In genomic region chr16:30536391-30537024, GRCh38 we compare ENCODE assay signal across 8 cellular contexts. TPM values are rescaled to one million over a fixed set of nuclear protein-coding genes. Genes with fewer than 3 reads are reported as not detected.
DNase-seq lines count a peak whose midpoint lies in the region; ATAC-seq and TF ChIP-seq lines count a peak whose summit lies in the region.
"Not testable (repeated sequence)": the region's sequence is repeated elsewhere in the genome, so short reads cannot be mapped to it uniquely, and the experiment has no call there.

No MANE protein-coding gene starts in this region.

- H3T11ph ChIP-seq in H9 (ENCODE audit: low read length): not testable (repeated sequence)

- not testable (repeated sequence) for H3K4me1 ChIP-seq in ACC112 (ENCODE audit: control insufficient read depth, insufficient read depth, low read length, unreplicated experiment); H9 (ENCODE audit: insufficient read depth, low read length)
- H3K4me1 ChIP-seq in OCI-LY3 (ENCODE audit: low read length) (peaks cover 23% of the 10 kb centered on the region), heart left ventricle (peaks cover 0 to 53% (median 30%) of the 10 kb centered on the region in 12 donors), mucosa of stomach (ENCODE audit: control insufficient read depth, insufficient read depth, low read length) (peaks cover 40% of the 10 kb centered on the region)

- H3K23me2 ChIP-seq in H9 (ENCODE audit: insufficient read length, low read depth, low read length, poor library complexity, severe bottlenecking): peaks cover 23% of the 10 kb centered on the region

- peak overlapping the region; percentile 77 to 89; a peak in 3 of 5 replicates for H3K4me3 Mint-ChIP-seq in H9
- peak overlapping the region; percentile 89 for H3K4me3 Mint-ChIP-seq in activated CD4-positive, alpha-beta memory T cell treated with anti-CD3 and anti-CD28 coated beads for 36 hours
- H3K4me3 Mint-ChIP-seq in stimulated activated effector memory CD8-positive, alpha-beta T cell treated with anti-CD3 and anti-CD28 coated beads, Interleukin-12 subunit alpha, Interleukin-12 subunit beta, amount 100 ng/mL, for 72 hours: peak overlapping the region; percentile 88

- H2BK15ac ChIP-seq in H9 (ENCODE audit: low read depth, low read length): not testable (repeated sequence)

- not testable (repeated sequence) for H3K56ac ChIP-seq in H9 (ENCODE audit: insufficient read length, low read depth, low read length)

- not testable (repeated sequence) for H4K91ac ChIP-seq in H9 (ENCODE audit: insufficient read length, low read depth, low read length)

- peaks cover 23 to 27% of the 10 kb centered on the region in 2 experiments for H3K4me1 Mint-ChIP-seq in H9
- H3K4me1 Mint-ChIP-seq in activated CD4-positive, alpha-beta memory T cell treated with anti-CD3 and anti-CD28 coated beads for 36 hours (ENCODE audit: low read depth): peaks cover 26% of the 10 kb centered on the region
- peaks cover 30% of the 10 kb centered on the region for H3K4me1 Mint-ChIP-seq in stimulated activated effector memory CD8-positive, alpha-beta T cell treated with anti-CD3 and anti-CD28 coated beads, Interleukin-12 subunit alpha, Interleukin-12 subunit beta, amount 100 ng/mL, for 72 hours

- H3K4me2 ChIP-seq in H9 (ENCODE audit: insufficient read depth, insufficient read length, low read length) (peak overlapping the region; percentile 61), OCI-LY3 (ENCODE audit: low read length) (peak overlapping the region; percentile 94)

- not testable (repeated sequence) for H2AK5ac ChIP-seq in H9 (ENCODE audit: insufficient read length, low read length)

- not testable (repeated sequence) for TF ChIP-seq CTCF in H9 (conservative IDR thresholded peaks at IDR 0.05); OCI-LY3 (IDR thresholded peaks at IDR 0.05; ENCODE audit: low read depth, low read length); heart left ventricle (IDR thresholded peaks at IDR 0.05)

- H4K5ac ChIP-seq in H9 (ENCODE audit: insufficient read length, low read depth, low read length): not testable (repeated sequence)

- H2BK120ac ChIP-seq in H9 (ENCODE audit: low read depth, low read length, poor library complexity, severe bottlenecking): peak overlapping the region; percentile 2

- POLR2A ChIA-PET in activated CD4-positive, alpha-beta memory T cell treated with anti-CD3 and anti-CD28 coated beads for 36 hours (lab: Charles Lee): interaction anchor here (0.7 to 3.4 kb wide), 16 partner anchors 9 to 157 kb away, joined by 3 to 59 read pairs (median 12); partner anchors contain the start of genes DCTPP1, ITGAL, ZNF688 and ZNF764

- H2BK12ac ChIP-seq in H9 (ENCODE audit: insufficient read length, low read depth, low read length): not testable (repeated sequence)

- not testable (repeated sequence) for H3K23ac ChIP-seq in H9 (ENCODE audit: insufficient read length, low read depth, low read length)

- not testable (repeated sequence) for H3K18ac ChIP-seq in H9 (ENCODE audit: insufficient read length, low read depth, low read length)

- H2AFZ ChIP-seq in ACC112 (ENCODE audit: low read length, unreplicated experiment); H9 (ENCODE audit: low read length); OCI-LY3 (ENCODE audit: low read depth, low read length): not testable (repeated sequence)

- no CpG with 5 or more reads among the region's 13 CpGs for WGBS in H9 (ENCODE audit: extremely low coverage, insufficient read length, low lambda C conversion rate)
- WGBS in heart left ventricle, 4 donors: 94 to 96% (median 96%) methylated on average over 13 of the region's 13 CpGs

- peaks cover 9 to 16% (median 14%) of the 10 kb centered on the region in 3 experiments for H3K36me3 Mint-ChIP-seq in H9 (ENCODE audit: insufficient read depth in 1 of 3, low read depth in 3 of 3)
- H3K36me3 Mint-ChIP-seq in activated CD4-positive, alpha-beta memory T cell treated with anti-CD3 and anti-CD28 coated beads for 36 hours: peaks cover 35% of the 10 kb centered on the region
- H3K36me3 Mint-ChIP-seq in stimulated activated effector memory CD8-positive, alpha-beta T cell treated with anti-CD3 and anti-CD28 coated beads, Interleukin-12 subunit alpha, Interleukin-12 subunit beta, amount 100 ng/mL, for 72 hours: peaks cover 44% of the 10 kb centered on the region

- not testable (repeated sequence) for H3K36me3 ChIP-seq in ACC112 (ENCODE audit: insufficient read depth, low read length); OCI-LY3 (replicated peaks; ENCODE audit: low read depth, low read length); mucosa of stomach (ENCODE audit: control insufficient read depth, insufficient read depth, low read length)
- peaks cover 0 to 17% (median 14%) of the 10 kb centered on the region in 9 donors for H3K36me3 ChIP-seq in heart left ventricle

- not testable (repeated sequence) for H3K79me1 ChIP-seq in H9 (ENCODE audit: insufficient read depth, low read depth, low read length, poor library complexity, severe bottlenecking)

- H3K27me3 ChIP-seq in ACC112 (ENCODE audit: insufficient read depth, low read length); H9 (ENCODE audit: insufficient read depth, low read length); OCI-LY3 (ENCODE audit: low read depth, low read length); heart left ventricle; mucosa of stomach (ENCODE audit: control insufficient read depth, insufficient read depth, low read length): not testable (repeated sequence)

- H3K27me3 Mint-ChIP-seq in H9 (ENCODE audit: low read depth); activated CD4-positive, alpha-beta memory T cell treated with anti-CD3 and anti-CD28 coated beads for 36 hours: not testable (repeated sequence)

- not testable (repeated sequence) for H3K4ac ChIP-seq in H9 (ENCODE audit: low read depth, low read length)

- CTCF ChIA-PET in activated CD4-positive, alpha-beta memory T cell treated with anti-CD3 and anti-CD28 coated beads for 36 hours (lab: Charles Lee): interaction anchor here (0.6 to 4.3 kb wide), 29 partner anchors 9 to 158 kb away, joined by 3 to 53 read pairs (median 8); partner anchors contain the start of genes DCTPP1, ITGAL, PRR14 and ZNF688

- ATAC-seq in heart left ventricle; stimulated activated effector memory CD8-positive, alpha-beta T cell treated with anti-CD3 and anti-CD28 coated beads, Interleukin-12 subunit alpha, Interleukin-12 subunit beta, amount 100 ng/mL, for 72 hours: not testable (repeated sequence)

- DNase-seq in H9; activated CD4-positive, alpha-beta memory T cell treated with anti-CD3 and anti-CD28 coated beads for 36 hours; heart left ventricle; stimulated activated effector memory CD8-positive, alpha-beta T cell treated with anti-CD3 and anti-CD28 coated beads, Interleukin-12 subunit alpha, Interleukin-12 subunit beta, amount 100 ng/mL, for 72 hours (ENCODE audit: low spot score in 2 of 2): not testable (repeated sequence)
- DNase-seq in amniotic epithelial cell (ENCODE audit: low read depth): peak; percentile 78

- TF ChIP-seq POLR2A in heart left ventricle (IDR thresholded peaks at IDR 0.05): not testable (repeated sequence)

- not testable (repeated sequence) for H2BK20ac ChIP-seq in H9 (ENCODE audit: low read depth, low read length, poor library complexity, severe bottlenecking)

- H3K79me2 ChIP-seq in ACC112 (ENCODE audit: control insufficient read depth, insufficient read depth, low read length, unreplicated experiment) (peaks cover 16% of the 10 kb centered on the region), OCI-LY3 (ENCODE audit: low read length) (peaks cover 27% of the 10 kb centered on the region)
- not testable (repeated sequence) for H3K79me2 ChIP-seq in H9 (ENCODE audit: insufficient read depth, low read length)

- intact Hi-C loops in activated CD4-positive, alpha-beta memory T cell treated with anti-CD3 and anti-CD28 coated beads for 36 hours (cut with micrococcal nuclease): loop anchor here (5.0 kb wide), 2 partner anchors 76 to 104 kb away; partner anchors contain the start of genes DCTPP1 and ZNF689
- intact Hi-C loops in heart left ventricle (cut with DNase I): loop anchor here in 4 of 10 donors (5.0 to 10.0 kb wide), 4 partner anchors 36 to 98 kb away; partner anchors contain the start of genes ZNF688 (in 1 of the 4) and ZNF785 (in 1 of the 4)

- H3K27ac Mint-ChIP-seq in H9: peak overlapping the region in 1 of 3 experiments; percentile 90; a peak in 2 of 7 replicates
- peak overlapping the region; percentile 95 for H3K27ac Mint-ChIP-seq in activated CD4-positive, alpha-beta memory T cell treated with anti-CD3 and anti-CD28 coated beads for 36 hours
- H3K27ac Mint-ChIP-seq in stimulated activated effector memory CD8-positive, alpha-beta T cell treated with anti-CD3 and anti-CD28 coated beads, Interleukin-12 subunit alpha, Interleukin-12 subunit beta, amount 100 ng/mL, for 72 hours: peak overlapping the region; percentile 96

- H2BK5ac ChIP-seq in H9 (ENCODE audit: insufficient read length, low read length): not testable (repeated sequence)

- H3K9ac ChIP-seq in H9 (ENCODE audit: extremely low read depth, insufficient read length, low read length) (peak overlapping the region; percentile 92), OCI-LY3 (ENCODE audit: low read length) (peak overlapping the region; percentile 96; the same call in 1 of the 2 replicates), mucosa of stomach (ENCODE audit: low read length) (peak overlapping the region; percentile 97)

- H3K27ac ChIP-seq in ACC112 (ENCODE audit: low read depth, low read length); H9 (ENCODE audit: insufficient read length, low read depth, low read length); OCI-LY3 (ENCODE audit: low read length): not testable (repeated sequence)
- H3K27ac ChIP-seq in heart left ventricle: peak overlapping the region in 7 of 12 donors; percentile 91 to 99 (median 95)

- H4K20me1 ChIP-seq in H9 (ENCODE audit: control insufficient read depth, insufficient read depth, insufficient read length); OCI-LY3 (ENCODE audit: insufficient read depth, low read length): not testable (repeated sequence)

- H3K14ac ChIP-seq in H9 (ENCODE audit: insufficient read depth, low read length): not testable (repeated sequence)

- not testable (repeated sequence) for H3K9me3 Mint-ChIP-seq in H9; activated CD4-positive, alpha-beta memory T cell treated with anti-CD3 and anti-CD28 coated beads for 36 hours; stimulated activated effector memory CD8-positive, alpha-beta T cell treated with anti-CD3 and anti-CD28 coated beads, Interleukin-12 subunit alpha, Interleukin-12 subunit beta, amount 100 ng/mL, for 72 hours

- not testable (repeated sequence) for H4K8ac ChIP-seq in H9 (replicated peaks; ENCODE audit: insufficient read length, low read depth, low read length)

- H3K4me3 ChIP-seq in ACC112 (ENCODE audit: low read depth, low read length) (peak overlapping the region; percentile 88), OCI-LY3 (ENCODE audit: low read length) (peak overlapping the region; percentile 92; the same call in 1 of the 2 replicates), heart left ventricle (peak overlapping the region in 1 of 12 donors; percentile 87)
- H3K4me3 ChIP-seq in mucosa of stomach (ENCODE audit: low read length): not testable (repeated sequence)

- H3K9me3 ChIP-seq in H9 (ENCODE audit: control insufficient read depth, low read depth, low read length); OCI-LY3 (ENCODE audit: insufficient read depth, low read length); heart left ventricle; mucosa of stomach (ENCODE audit: control insufficient read depth, low read length): not testable (repeated sequence)

RNA-seq across cellular contexts. Expression of gene ZNF747, which starts 1.9 kb away (rescaled TPM):
- total RNA-seq in H9 (2021) (17.5 and 18.4 TPM in 2 replicates), heart left ventricle (10 to 100 TPM in 5 of 9 donors, 1 to 10 TPM in 4; 8.6 to 15.2 (median 10.5) TPM)
- total RNA-seq in activated CD4-positive, alpha-beta memory T cell treated with anti-CD3 and anti-CD28 coated beads for 36 hours: 1 to 10 TPM; 7.2 to 7.6 TPM
- 1 to 10 TPM; 8.9 to 9.5 TPM for polyA plus RNA-seq in heart left ventricle

RNA-seq across cellular contexts. Expression of gene ZNF768, which starts 10.1 kb away (rescaled TPM):
- total RNA-seq in H9 (2021) (39.0 and 40.0 TPM in 2 replicates), heart left ventricle (10 to 100 TPM; 38.9 to 67.0 (median 47.8) TPM)
- 10 to 100 TPM; 14.2 to 14.3 TPM for total RNA-seq in activated CD4-positive, alpha-beta memory T cell treated with anti-CD3 and anti-CD28 coated beads for 36 hours
- 10 to 100 TPM; 60.9 to 88.2 TPM for polyA plus RNA-seq in heart left ventricle

RNA-seq across cellular contexts. Expression of gene ZNF764, which starts 21.7 kb away (rescaled TPM):
- total RNA-seq in H9 (2021) (11.2 and 11.4 TPM in 2 replicates), heart left ventricle (10 to 100 TPM in 6 of 9 donors, 1 to 10 TPM in 3; 8.5 to 17.2 (median 12.3) TPM)
- total RNA-seq in activated CD4-positive, alpha-beta memory T cell treated with anti-CD3 and anti-CD28 coated beads for 36 hours: 10 to 100 TPM; 13.7 to 14.2 TPM
- 1 to 10 TPM; 7.4 to 8.7 TPM for polyA plus RNA-seq in heart left ventricle

RNA-seq across cellular contexts. Expression of gene ZNF688, which starts 35.0 kb away (rescaled TPM):
- total RNA-seq in H9 (2021) (4.3 and 4.5 TPM in 2 replicates), heart left ventricle (10 to 100 TPM in 8 of 9 donors, 1 to 10 TPM in 1; 10.0 to 14.3 (median 11.6) TPM)
- total RNA-seq in activated CD4-positive, alpha-beta memory T cell treated with anti-CD3 and anti-CD28 coated beads for 36 hours: 1 to 10 TPM; 9.2 to 9.3 TPM
- polyA plus RNA-seq in heart left ventricle: 10 to 100 TPM in 1 of 2 donors, 1 to 10 TPM in 1; 7.6 to 15.7 TPM

RNA-seq across cellular contexts. Expression of gene ZNF785, which starts 49.0 kb away (rescaled TPM):
- total RNA-seq in H9 (2021): 17.0 and 18.8 TPM in 2 replicates
- total RNA-seq in activated CD4-positive, alpha-beta memory T cell treated with anti-CD3 and anti-CD28 coated beads for 36 hours: 10 to 100 TPM; 14.0 to 15.0 TPM
- 10 to 100 TPM in 1 of 9 donors, 1 to 10 TPM in 8; 2.9 to 10.9 (median 4.8) TPM for total RNA-seq in heart left ventricle
- polyA plus RNA-seq in heart left ventricle: 1 to 10 TPM; 3.0 to 4.5 TPM
